19 cellular contexts compared by ENCODE assay signal in genomic region chr20:48688579-48688978, GRCh38.
DNase-seq lines count a peak whose midpoint lies in the region; ATAC-seq lines count a peak whose summit lies in the region.
"Had no signal": no experiment of that assay in that cellular context is flagged by ENCODE, and none has a peak within 500 bp of the region (broad histone marks: within the 10 kb centered on the region; RNA-seq: fewer than 3 reads in every experiment).

No MANE protein-coding gene starts in this region.

- no peaks in the 10 kb centered on the region for H3K27me3 ChIP-seq in layer of hippocampus (ENCODE audit: control insufficient read depth, insufficient read depth, low read length)
- H3K27me3 ChIP-seq: SJSA1 had no signal

- H3K27ac ChIP-seq in SK-N-MC (peak overlapping the region; percentile 95; the same call in 1 of the 2 replicates), layer of hippocampus (ENCODE audit: low read depth, low read length) (peak overlapping the region; percentile 40), substantia nigra (ENCODE audit: low read depth, low read length, poor library complexity, severe bottlenecking) (peak overlapping the region; percentile 63)
- H3K27ac ChIP-seq: SJSA1 had no signal

- H3K27ac Mint-ChIP-seq in activated CD8-positive, alpha-beta T cell treated with anti-CD3 and anti-CD28 coated beads, Interleukin-2, amount 10 ng/mL, durations not matched to agents 7 days and 5 days = peak overlapping the region; percentile 61
- H3K27ac Mint-ChIP-seq: B cell; CD4-positive, alpha-beta T cell; H9 had no signal

- H3K36me3 Mint-ChIP-seq in activated CD8-positive, alpha-beta T cell treated with anti-CD3 and anti-CD28 coated beads, Interleukin-2, amount 10 ng/mL, durations not matched to agents 7 days and 5 days (ENCODE audit: low read depth) = peaks cover 86% of the 10 kb centered on the region

- no peak overlapping the region for H3K9ac ChIP-seq in SK-N-MC (ENCODE audit: insufficient read length)

- POLR2A ChIA-PET in activated CD8-positive, alpha-beta T cell treated with anti-CD3 and anti-CD28 coated beads, Interleukin-2, amount 10 ng/mL, durations not matched to agents 7 days and 5 days (lab: Charles Lee) = interaction anchor here (0.6 to 1.0 kb wide), 2 partner anchors 14 to 139 kb away, joined by 3 read pairs; partner anchors contain the start of gene PREX1

- H3K9me3 Mint-ChIP-seq in activated CD8-positive, alpha-beta T cell treated with anti-CD3 and anti-CD28 coated beads, Interleukin-2, amount 10 ng/mL, durations not matched to agents 7 days and 5 days (ENCODE audit: insufficient read depth) = no peaks in the 10 kb centered on the region
- H3K9me3 Mint-ChIP-seq: CD4-positive, alpha-beta T cell; H9 had no signal

- no peak for ATAC-seq in activated CD8-positive, alpha-beta T cell treated with anti-CD3 and anti-CD28 coated beads, Interleukin-2, amount 10 ng/mL, durations not matched to agents 7 days and 5 days
- no peak for ATAC-seq in GM18520 (IDR thresholded peaks at IDR 0.05; ENCODE audit: unreplicated experiment)
- ATAC-seq: HepG2 had no signal

- no peak overlapping the region for H3K4me3 ChIP-seq in SK-N-MC
- H3K4me3 ChIP-seq: SJSA1 had no signal

- CTCF ChIA-PET in activated CD8-positive, alpha-beta T cell treated with anti-CD3 and anti-CD28 coated beads, Interleukin-2, amount 10 ng/mL, durations not matched to agents 7 days and 5 days (lab: Charles Lee) = interaction anchor here (1.5 kb wide), 1 partner anchor 11 kb away, joined by 3 read pairs; no protein-coding TSS in a partner anchor

- DNase-seq in SK-N-MC (ENCODE audit: low read depth, low spot score) = no peak
- no peak for DNase-seq in activated CD8-positive, alpha-beta T cell treated with anti-CD3 and anti-CD28 coated beads, Interleukin-2, amount 10 ng/mL, durations not matched to agents 7 days and 5 days
- no peak for DNase-seq in substantia nigra (lab: John Stamatoyannopoulos, UW)
- DNase-seq in NCI-H1436 (lab: John Stamatoyannopoulos, UW) = no peak
- DNase-seq in EL = no peak
- DNase-seq: Calu3; CD4-positive, alpha-beta T cell; DMS53; H9; KG1; NCI-H146; NCI-H2081 treated with DMSO at 0.1 percent for 48 hours; NCI-H2227 treated with DMSO at 0.1 percent for 48 hours; NCI-H524 had no signal

- no peak overlapping the region for H3K4me3 Mint-ChIP-seq in activated CD8-positive, alpha-beta T cell treated with anti-CD3 and anti-CD28 coated beads, Interleukin-2, amount 10 ng/mL, durations not matched to agents 7 days and 5 days
- H3K4me3 Mint-ChIP-seq: B cell; CD4-positive, alpha-beta T cell; H9 had no signal

- H3K36me3 ChIP-seq in SK-N-MC (ENCODE audit: insufficient read depth, low read length) = peaks cover 45% of the 10 kb centered on the region

- H3K27me3 Mint-ChIP-seq in activated CD8-positive, alpha-beta T cell treated with anti-CD3 and anti-CD28 coated beads, Interleukin-2, amount 10 ng/mL, durations not matched to agents 7 days and 5 days (ENCODE audit: low read depth) = no peaks in the 10 kb centered on the region
- H3K27me3 Mint-ChIP-seq: B cell; CD4-positive, alpha-beta T cell had no signal

- H3K4me1 Mint-ChIP-seq in activated CD8-positive, alpha-beta T cell treated with anti-CD3 and anti-CD28 coated beads, Interleukin-2, amount 10 ng/mL, durations not matched to agents 7 days and 5 days (ENCODE audit: low read depth) = peaks cover 78% of the 10 kb centered on the region
- H3K4me1 Mint-ChIP-seq: B cell had no signal

- H3K9me3 ChIP-seq in SK-N-MC (ENCODE audit: low read depth, low read length) = no peaks in the 10 kb centered on the region
- H3K9me3 ChIP-seq: SJSA1 had no signal

Comparison
In these comparisons a context has a peak if more than half of its experiments do, and no peak if none do; other contexts are left out.
1. H3K27ac ChIP-seq: peak in every context shown above with its lines; median percentile 95 in SK-N-MC; 63 in substantia nigra; 40 in layer of hippocampus.